In genomic region chr3:34868935-34869334, GRCh38 we compare ENCODE assay signal across 11 cellular contexts.
"Had no signal": no experiment of that assay in that cellular context is flagged by ENCODE, and none has a peak within 500 bp of the region (broad histone marks: within the 10 kb centered on the region; RNA-seq: fewer than 3 reads in every experiment).

No MANE protein-coding gene starts in this region.

- ATAC-seq: GM23338, HCT116 had no signal

- H2AFZ ChIP-seq: GM23248, GM23338 had no signal

- H3K4me2 ChIP-seq: GM23338 had no signal

- H3K4me1 ChIP-seq: HAP-1 had no signal

- DNase-seq: GM23248, GOT3, H7, H9, HCEC 1CT, HFFc6 had no signal

- FAIRE-seq: H1, H54 had no signal

- H3K9me3 ChIP-seq: HAP-1 had no signal

- H3K27ac ChIP-seq: GM23248 had no signal

- H3K4me3 ChIP-seq: GM23248, GM23338, HAP-1 had no signal

- H3K36me3 ChIP-seq: HAP-1 had no signal

- H3K9ac ChIP-seq: GM23248 had no signal
